In the genomic region with DNA sequence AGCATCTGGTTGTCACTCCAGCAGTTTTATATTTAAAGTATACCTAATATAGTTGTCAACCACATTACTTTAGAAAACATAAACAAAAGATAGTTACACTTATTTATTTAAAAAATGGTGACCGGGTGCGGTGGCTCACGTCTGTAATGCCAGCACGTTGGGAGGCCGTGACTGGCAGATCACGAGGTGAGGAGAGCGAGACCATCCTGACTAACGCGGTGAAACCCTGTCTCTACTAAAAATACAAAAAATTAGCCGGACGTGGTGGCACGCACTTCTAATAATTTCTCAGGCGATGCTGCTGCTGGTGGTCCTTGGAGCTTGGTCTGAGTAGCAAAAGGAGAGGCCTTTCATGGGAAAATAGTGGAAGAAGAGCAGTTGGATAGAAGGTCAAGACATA, we compare ENCODE assay signal across 9 cellular contexts. TPM values are rescaled to one million over a fixed set of nuclear protein-coding genes. Genes with fewer than 3 reads are reported as not detected.
"Had no signal": no experiment of that assay in that cellular context is flagged by ENCODE, and none has a peak within 500 bp of the region (broad histone marks: within the 10 kb centered on the region; RNA-seq: fewer than 3 reads in every experiment).

No MANE protein-coding gene starts in this region.

RNA-seq across cellular contexts. Expression of a gene that starts 46.5 kb away (rescaled TPM):
- total RNA-seq: LHCN-M2, MCF 10A, NCI-H460, OCI-LY7, PC-9, Right ventricle myocardium inferior, RPMI7951, SJSA1 had no signal
- polyA plus RNA-seq: SK-N-SH had no signal
